ENCODE assay signal across 28 cellular contexts in the genomic region with DNA sequence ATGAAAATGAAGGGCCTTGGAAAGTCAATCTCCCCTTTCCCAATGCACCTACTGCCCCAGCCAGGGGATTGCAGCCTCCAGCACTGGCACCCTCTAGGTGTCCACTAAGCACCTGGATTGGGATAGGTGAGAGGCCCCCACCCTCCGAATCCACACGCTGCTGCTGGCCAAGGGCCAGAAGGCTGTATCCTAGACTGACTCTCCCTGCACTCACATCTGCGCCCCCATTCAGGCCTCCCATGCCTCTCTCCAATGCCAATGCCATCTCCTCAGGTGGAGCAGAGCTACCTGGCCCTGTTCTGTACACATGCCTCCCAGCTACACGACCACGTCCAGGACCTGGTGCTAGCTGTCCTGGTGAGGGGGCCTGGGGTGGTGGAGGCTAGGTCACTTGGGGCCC. TPM values are rescaled to one million over a fixed set of nuclear protein-coding genes. Genes with fewer than 3 reads are reported as not detected.
"Had no signal": no experiment of that assay in that cellular context is flagged by ENCODE, and none has a peak within 500 bp of the region (broad histone marks: within the 10 kb centered on the region; RNA-seq: fewer than 3 reads in every experiment).

No MANE protein-coding gene starts in this region.

- H3K4me3 ChIP-seq: ascending aorta, cardiac muscle cell had no signal

- H3K27ac ChIP-seq: ascending aorta, cardiac muscle cell, VCaP had no signal

- H3K9me3 ChIP-seq: ascending aorta had no signal

- DNase-seq: activated CD4-positive, alpha-beta memory T cell treated with anti-CD3 and anti-CD28 coated beads, Interleukin-2, amount 10 ng/mL, durations not matched to agents 7 days and 5 days; activated CD4-positive, alpha-beta T cell treated with anti-CD3 and anti-CD28 coated beads for 1 hour; activated CD4-positive, alpha-beta T cell treated with anti-CD3 and anti-CD28 coated beads for 36 hours; activated CD4-positive, alpha-beta T cell treated with anti-CD3 and anti-CD28 coated beads for 48 hours; activated CD4-positive, alpha-beta T cell treated with anti-CD3 and anti-CD28 coated beads, Interleukin-2, amount 10 ng/mL, durations not matched to agents 7 days and 5 days; activated CD4-positive, alpha-beta T cell treated with anti-CD3 and anti-CD28 coated beads, Interleukin-2, amount 50 U/mL, for 48 hours; activated CD8-positive, alpha-beta T cell treated with anti-CD3 and anti-CD28 coated beads, Interleukin-2, amount 10 ng/mL, durations not matched to agents 7 days and 5 days; activated effector memory CD4-positive, alpha-beta T cell treated with Interleukin-2 at 50 U/mL for 16 hours; activated gamma-delta T cell; activated naive CD4-positive, alpha-beta T cell treated with anti-CD3 and anti-CD28 coated beads, Interleukin-2, amount 10 ng/mL, durations not matched to agents 7 days and 5 days; activated naive CD4-positive, alpha-beta T cell treated with Interleukin-2 at 50 U/mL for 16 hours; activated naive CD8-positive, alpha-beta T cell treated with anti-CD3 and anti-CD28 coated beads, Interleukin-2, amount 10 ng/mL, durations not matched to agents 7 days and 5 days; activated naive CD8-positive, alpha-beta T cell treated with anti-CD3 and anti-CD28 coated beads, Interleukin-2, amount 50 U/mL, for 24 hours; activated T-cell treated with anti-CD3 and anti-CD28 coated beads, Interleukin-2, amount 50 U/mL, for 24 hours; activated T-cell treated with anti-CD3 and anti-CD28 coated beads, Interleukin-2, amount 50 U/mL, for 48 hours; amygdala; anterior cingulate cortex; caudate nucleus; cerebellar nuclear complex; T-helper 1 cell; T-helper 2 cell; T-helper 9 cell had no signal

- H3K27me3 ChIP-seq: ascending aorta, cardiac muscle cell had no signal

- FAIRE-seq: bronchial epithelial cell, TTC549 had no signal

- ATAC-seq: activated CD4-positive, alpha-beta T cell treated with anti-CD3 and anti-CD28 coated beads for 36 hours; activated CD8-positive, alpha-beta T cell treated with anti-CD3 and anti-CD28 coated beads, Interleukin-2, amount 10 ng/mL, durations not matched to agents 7 days and 5 days; activated naive CD8-positive, alpha-beta T cell treated with anti-CD3 and anti-CD28 coated beads, Interleukin-2, amount 50 U/mL, for 24 hours had no signal

- H3K4me1 ChIP-seq: ascending aorta had no signal

- H3K36me3 ChIP-seq: cardiac muscle cell had no signal

RNA-seq across cellular contexts. Expression of gene MFSD2B, which starts 9.8 kb away (rescaled TPM):
- total RNA-seq: activated CD4-positive, alpha-beta T cell treated with anti-CD3 and anti-CD28 coated beads for 36 hours; activated CD4-positive, alpha-beta T cell treated with anti-CD3 and anti-CD28 coated beads, Interleukin-2, amount 10 ng/mL, durations not matched to agents 7 days and 5 days; activated naive CD8-positive, alpha-beta T cell treated with anti-CD3 and anti-CD28 coated beads, Interleukin-2, amount 10 ng/mL, durations not matched to agents 7 days and 5 days; ascending aorta; bronchial epithelial cell; chondrocyte had no signal

RNA-seq across cellular contexts. Expression of gene FKBP1B, which starts 29.8 kb away (rescaled TPM):
- total RNA-seq: ascending aorta had no signal
